Comparison of ENCODE assay signal across 19 cellular contexts in the genomic region with DNA sequence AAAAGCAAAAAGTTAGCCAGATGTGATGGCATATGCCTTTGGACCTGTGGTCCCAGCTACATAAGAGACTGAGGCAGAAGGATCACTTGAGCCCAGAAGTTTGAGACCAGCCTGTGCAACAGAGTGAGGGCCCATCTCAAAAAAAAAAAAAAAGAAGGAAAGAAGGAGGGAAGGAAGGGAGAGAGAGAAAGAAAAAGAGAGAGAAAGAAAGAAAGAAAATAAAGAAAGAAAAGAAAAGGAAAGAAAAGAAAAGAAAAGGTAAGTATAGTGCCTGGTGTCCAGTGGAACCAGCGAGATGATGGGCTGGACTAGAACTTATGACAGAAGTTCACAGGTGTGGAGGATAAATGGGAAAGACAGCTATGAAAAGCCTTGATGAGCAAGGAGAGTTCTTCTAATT.
"Had no signal": no experiment of that assay in that cellular context is flagged by ENCODE, and none has a peak within 500 bp of the region (broad histone marks: within the 10 kb centered on the region; RNA-seq: fewer than 3 reads in every experiment).

No MANE protein-coding gene starts in this region.

- H3K27me3 Mint-ChIP-seq: type B pancreatic cell had no signal

- H3K27ac Mint-ChIP-seq: activated CD4-positive, alpha-beta memory T cell treated with anti-CD3 and anti-CD28 coated beads, Interleukin-2, amount 10 ng/mL, durations not matched to agents 7 days and 5 days; activated CD4-positive, alpha-beta T cell treated with anti-CD3 and anti-CD28 coated beads for 36 hours; activated naive CD4-positive, alpha-beta T cell treated with anti-CD3 and anti-CD28 coated beads, Interleukin-2, amount 50 U/mL, for 72 hours; natural killer cell; T-helper 2 cell treated with Interferon-gamma antibody and Interleukin-4, amounts not matched to agents 5 μg/mL and 100 μg/mL, for 36 hours had no signal

- H3K36me3 ChIP-seq: right atrium auricular region had no signal

- H3K4me3 ChIP-seq: right atrium auricular region, skin epidermis had no signal

- H3K27me3 ChIP-seq: right atrium auricular region had no signal

- FAIRE-seq: colon had no signal

- H3K4me3 Mint-ChIP-seq: activated CD4-positive, alpha-beta memory T cell treated with anti-CD3 and anti-CD28 coated beads, Interleukin-2, amount 10 ng/mL, durations not matched to agents 7 days and 5 days; activated CD4-positive, alpha-beta T cell treated with anti-CD3 and anti-CD28 coated beads for 36 hours; activated T-cell treated with anti-CD3 and anti-CD28 coated beads, Interleukin-2, amount 50 U/mL, for 4 hours; natural killer cell; T-helper 2 cell treated with Interferon-gamma antibody and Interleukin-4, amounts not matched to agents 5 μg/mL and 100 μg/mL, for 36 hours had no signal

- H3K4me1 Mint-ChIP-seq: activated CD4-positive, alpha-beta memory T cell treated with anti-CD3 and anti-CD28 coated beads, Interleukin-2, amount 10 ng/mL, durations not matched to agents 7 days and 5 days; activated CD4-positive, alpha-beta T cell treated with anti-CD3 and anti-CD28 coated beads for 36 hours; natural killer cell had no signal

- H3K9me3 ChIP-seq: right atrium auricular region had no signal

- H3K4me1 ChIP-seq: right atrium auricular region had no signal

- H3K36me3 Mint-ChIP-seq: activated naive CD4-positive, alpha-beta T cell treated with anti-CD3 and anti-CD28 coated beads, Interleukin-2, amount 50 U/mL, for 72 hours; natural killer cell had no signal

- ATAC-seq: activated CD4-positive, alpha-beta T cell treated with anti-CD3 and anti-CD28 coated beads for 36 hours; activated naive CD4-positive, alpha-beta T cell treated with anti-CD3 and anti-CD28 coated beads, Interleukin-2, amount 50 U/mL, for 72 hours; activated T-cell treated with anti-CD3 and anti-CD28 coated beads, Interleukin-2, amount 50 U/mL, for 4 hours; esophagus mucosa; natural killer cell had no signal

- DNase-seq: activated CD4-positive, alpha-beta memory T cell treated with anti-CD3 and anti-CD28 coated beads, Interleukin-2, amount 10 ng/mL, durations not matched to agents 7 days and 5 days; activated CD4-positive, alpha-beta T cell treated with anti-CD3 and anti-CD28 coated beads for 36 hours; activated effector memory CD4-positive, alpha-beta T cell treated with Interleukin-2 at 50 U/mL for 16 hours; activated T-cell treated with anti-CD3 and anti-CD28 coated beads, Interleukin-2, amount 50 U/mL, for 4 hours; caudate nucleus; islet precursor cell; mammary epithelial cell; natural killer cell; stimulated activated CD4-positive, alpha-beta T cell treated with anti-CD3 and anti-CD28 coated beads, Interleukin-15, amount 100 ng/mL, for 24 hours; stimulated activated CD4-positive, alpha-beta T cell treated with anti-CD3 and anti-CD28 coated beads, Interleukin-4, amount 100 ng/mL, for 1 hour; stimulated activated naive CD4-positive, alpha-beta T cell treated with Interleukin-2 at 50 U/mL for 16 hours; SW 1271 had no signal

- H3K27ac ChIP-seq: right atrium auricular region, skin epidermis had no signal

- H3K9me3 Mint-ChIP-seq: activated CD4-positive, alpha-beta memory T cell treated with anti-CD3 and anti-CD28 coated beads, Interleukin-2, amount 10 ng/mL, durations not matched to agents 7 days and 5 days; activated naive CD4-positive, alpha-beta T cell treated with anti-CD3 and anti-CD28 coated beads, Interleukin-2, amount 50 U/mL, for 72 hours; activated T-cell treated with anti-CD3 and anti-CD28 coated beads, Interleukin-2, amount 50 U/mL, for 4 hours; natural killer cell; T-helper 2 cell treated with Interferon-gamma antibody and Interleukin-4, amounts not matched to agents 5 μg/mL and 100 μg/mL, for 36 hours had no signal
